Comparison of ENCODE assay signal across 1 cellular context in genomic region chr2:225013432-225014048, GRCh38.
TF ChIP-seq lines count a peak whose summit lies in the region.

No MANE protein-coding gene starts in this region.

TF ChIP-seq in HCT116, 20 proteins besides CTCF, POLR2A, EP300 and RAD21:
- TF ChIP-seq JUND (IDR thresholded peaks at IDR 0.05) (no peak), FOSL1 (IDR thresholded peaks at IDR 0.05; ENCODE audit: low read depth) (no peak), CEBPB (IDR thresholded peaks at IDR 0.05; ENCODE audit: low read depth) (no peak), EZH2 (IDR thresholded peaks at IDR 0.05) (no peak), EGR1 (IDR thresholded peaks at IDR 0.05; ENCODE audit: low read depth) (no peak), ZFX (IDR thresholded peaks at IDR 0.05) (no peak)
